9 cellular contexts compared by ENCODE assay signal in genomic region chr15:67091966-67092677, GRCh38. TPM values are rescaled to one million over a fixed set of nuclear protein-coding genes. Genes with fewer than 3 reads are reported as not detected.
DNase-seq lines count a peak whose midpoint lies in the region; ATAC-seq and TF ChIP-seq lines count a peak whose summit lies in the region.
"Had no signal": no experiment of that assay in that cellular context is flagged by ENCODE, and none has a peak within 500 bp of the region (broad histone marks: within the 10 kb centered on the region; RNA-seq: fewer than 3 reads in every experiment).

No MANE protein-coding gene starts in this region.

- H3K9me3 Mint-ChIP-seq in HFFc6: no peaks in the 10 kb centered on the region

- peak overlapping the region; percentile 91 for H3K27ac Mint-ChIP-seq in HFFc6

- no peak for DNase-seq in HFFc6
- no peak for DNase-seq in RWPE1 (ENCODE audit: low spot score)
- no peak for DNase-seq in psoas muscle
- DNase-seq in epidermal melanocyte (ENCODE audit: insufficient read length, low spot score): no peak
- no peak for DNase-seq in stimulated activated CD4-positive, alpha-beta T cell treated with anti-CD3 and anti-CD28 coated beads, Interleukin-15, amount 100 ng/mL, for 24 hours
- DNase-seq: NCI-H2171 treated with DMSO at 0.1 percent for 48 hours had no signal

- H3K27me3 ChIP-seq in esophagus (ENCODE audit: control insufficient read depth in 1 of 2, insufficient read depth in 2 of 2, low read length in 2 of 2) (no peaks in the 10 kb centered on the region), psoas muscle (ENCODE audit: insufficient read depth in 3 of 3, low read length in 2 of 3) (no peaks in the 10 kb centered on the region)

- TF ChIP-seq POLR2A in GM18505 (IDR thresholded peaks at IDR 0.05; ENCODE audit: borderline replicate concordance, extremely low read depth, insufficient read depth, insufficient read length): no peak

- H3K9me3 ChIP-seq in esophagus (ENCODE audit: control insufficient read depth in 2 of 2, insufficient read depth in 1 of 2, low read depth in 1 of 2, low read length in 1 of 2) (no peaks in the 10 kb centered on the region), psoas muscle (no peaks in the 10 kb centered on the region)

- TF ChIP-seq CTCF in HFFc6 (IDR thresholded peaks at IDR 0.05) (no peak), RWPE1 (conservative IDR thresholded peaks at IDR 0.05; ENCODE audit: low read depth) (no peak), psoas muscle (IDR thresholded peaks at IDR 0.05) (no peak)

- H3K27me3 Mint-ChIP-seq in HFFc6 (ENCODE audit: insufficient read depth): peaks cover 8% of the 10 kb centered on the region

- intact Hi-C loops in psoas muscle (cut with DNase I): no loop called here

- ATAC-seq in psoas muscle: peak in 2 of 4 donors; percentile 1 to 4
- ATAC-seq in HG02588 (IDR thresholded peaks at IDR 0.05; ENCODE audit: unreplicated experiment): no peak
- no peak for ATAC-seq in GM18505 (IDR thresholded peaks at IDR 0.05; ENCODE audit: unreplicated experiment)

- CTCF ChIA-PET in RWPE1 (lab: Yijun Ruan, JAX): no interaction called here

- no peak overlapping the region for H3K4me3 ChIP-seq in esophagus (ENCODE audit: low read depth in 1 of 2, low read length in 2 of 2)
- H3K4me3 ChIP-seq in psoas muscle: no peak overlapping the region

- peaks cover 60% of the 10 kb centered on the region for H3K36me3 Mint-ChIP-seq in HFFc6 (ENCODE audit: low read depth)

- H3K4me1 Mint-ChIP-seq in HFFc6 (ENCODE audit: low read depth): peaks cover 83% of the 10 kb centered on the region

- 63 to 64% methylated on average over 7 of the region's 7 CpGs for WGBS in esophagus, 2 donors
- 48 to 67% (median 60%) methylated on average over 7 of the region's 7 CpGs for WGBS in psoas muscle, 3 donors

- H3K27ac ChIP-seq in RWPE1 (peak overlapping the region; percentile 45), esophagus (ENCODE audit: low read depth in 2 of 2, low read length in 1 of 2) (peak overlapping the region; percentile 26 to 61), psoas muscle (peak overlapping the region; percentile 81)

- H3K36me3 ChIP-seq in esophagus (ENCODE audit: control insufficient read depth in 2 of 2, insufficient read depth in 2 of 2, low read length in 1 of 2) (peaks cover 0 to 9% of the 10 kb centered on the region in 2 donors), psoas muscle (ENCODE audit: insufficient read depth in 1 of 2, low read depth in 1 of 2) (peaks cover 0 to under 1% of the 10 kb centered on the region in 2 donors)

- POLR2A ChIA-PET in RWPE1 (lab: Yijun Ruan, JAX; ENCODE audit: low non-redundant PET): no interaction called here

- no peak overlapping the region for H3K4me3 Mint-ChIP-seq in HFFc6

- peaks cover 15 to 45% of the 10 kb centered on the region in 2 donors for H3K4me1 ChIP-seq in esophagus (ENCODE audit: control insufficient read depth in 2 of 2, insufficient read depth in 2 of 2, low read length in 1 of 2)
- peaks cover 76% of the 10 kb centered on the region for H3K4me1 ChIP-seq in psoas muscle

RNA-seq across cellular contexts. Expression of gene SMAD3, which starts 26.7 kb away (rescaled TPM):
- 100 to 1,000 TPM in 4 of 6 experiments, 10 to 100 TPM in 2; 54.3 to 132 (median 118) TPM for total RNA-seq in HFFc6 (2021; fragmentation: NEBNext Ultra II Directional; extraction: Animal tissue kit (Norgen Biotek cat#: 25700))
- polyA plus RNA-seq in esophagus (10 to 100 TPM; 24.8 to 51.5 TPM), psoas muscle (10 to 100 TPM in 2 of 3 donors, 1 to 10 TPM in 1; 2.9 to 29.3 (median 20.3) TPM)
- total RNA-seq in psoas muscle: 10 to 100 TPM; 25.7 to 47.6 (median 44.0) TPM
